Comparison of ENCODE assay signal across 33 cellular contexts in the genomic region with DNA sequence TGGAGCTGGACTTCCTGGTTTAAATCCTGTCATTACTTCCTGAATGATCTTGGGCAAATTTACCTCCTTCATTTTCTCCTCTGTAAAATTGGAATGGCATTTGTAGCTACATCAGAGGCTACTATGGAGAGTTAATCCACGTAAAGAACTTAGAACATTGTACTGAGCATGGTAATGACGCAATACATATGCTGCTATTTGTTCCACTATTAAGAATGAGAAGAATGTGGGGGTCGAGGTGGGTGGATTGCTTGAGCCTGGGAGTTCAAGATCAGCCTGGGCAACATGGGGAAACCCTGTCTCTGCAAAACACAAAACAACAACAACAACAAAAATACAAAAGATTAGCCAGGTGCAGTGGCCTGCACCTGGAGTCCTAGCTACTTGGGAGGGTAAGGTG.
"Had no signal": no experiment of that assay in that cellular context is flagged by ENCODE, and none has a peak within 500 bp of the region (broad histone marks: within the 10 kb centered on the region; RNA-seq: fewer than 3 reads in every experiment).

No MANE protein-coding gene starts in this region.

- FAIRE-seq: bronchial epithelial cell, TTC549 had no signal

- H3K9me3 Mint-ChIP-seq: activated CD4-positive, alpha-beta T cell treated with anti-CD3 and anti-CD28 coated beads, Interleukin-2, amount 10 ng/mL, durations not matched to agents 7 days and 5 days; T-helper 2 cell treated with Interferon-gamma antibody and Interleukin-4, amounts not matched to agents 5 μg/mL and 100 μg/mL, for 36 hours had no signal

- H3K9me3 ChIP-seq: SJSA1, SK-N-SH had no signal

- H3K36me3 Mint-ChIP-seq: activated CD4-positive, alpha-beta memory T cell treated with anti-CD3 and anti-CD28 coated beads for 36 hours; activated CD8-positive, alpha-beta memory T cell treated with anti-CD3 and anti-CD28 coated beads, Interleukin-2, amount 10 ng/mL, durations not matched to agents 7 days and 5 days; activated naive CD4-positive, alpha-beta T cell treated with anti-CD3 and anti-CD28 coated beads, Interleukin-2, amount 10 ng/mL, durations not matched to agents 7 days and 5 days had no signal

- H3K27me3 Mint-ChIP-seq: activated CD4-positive, alpha-beta memory T cell treated with anti-CD3 and anti-CD28 coated beads for 36 hours; activated CD8-positive, alpha-beta memory T cell treated with anti-CD3 and anti-CD28 coated beads, Interleukin-2, amount 10 ng/mL, durations not matched to agents 7 days and 5 days; activated naive CD4-positive, alpha-beta T cell treated with anti-CD3 and anti-CD28 coated beads, Interleukin-2, amount 10 ng/mL, durations not matched to agents 7 days and 5 days; brain had no signal

- H3K4me2 ChIP-seq: SK-N-SH had no signal

- H3K4me1 ChIP-seq: SJSA1 had no signal

- H3K27ac ChIP-seq: SJSA1 had no signal

- DNase-seq: activated CD4-positive, alpha-beta memory T cell treated with anti-CD3 and anti-CD28 coated beads for 36 hours; activated CD4-positive, alpha-beta T cell treated with anti-CD3 and anti-CD28 coated beads for 36 hours; activated CD4-positive, alpha-beta T cell treated with anti-CD3 and anti-CD28 coated beads, Interleukin-2, amount 10 ng/mL, durations not matched to agents 7 days and 5 days; activated CD8-positive, alpha-beta memory T cell treated with anti-CD3 and anti-CD28 coated beads for 24 hours; activated CD8-positive, alpha-beta memory T cell treated with anti-CD3 and anti-CD28 coated beads, Interleukin-2, amount 10 ng/mL, durations not matched to agents 7 days and 5 days; activated CD8-positive, alpha-beta memory T cell treated with anti-CD3 and anti-CD28 coated beads, Interleukin-2, amount 50 U/mL, for 48 hours; activated effector memory CD4-positive, alpha-beta T cell treated with Interleukin-2 at 50 U/mL for 16 hours; activated naive CD4-positive, alpha-beta T cell treated with anti-CD3 and anti-CD28 coated beads, Interleukin-2, amount 10 ng/mL, durations not matched to agents 7 days and 5 days; activated naive CD8-positive, alpha-beta T cell treated with anti-CD3 and anti-CD28 coated beads, Interleukin-2, amount 50 U/mL, for 24 hours; activated T-cell treated with anti-CD3 and anti-CD28 coated beads, Interleukin-2, amount 50 U/mL, for 48 hours; anterior cingulate cortex; caudate nucleus; cerebellar nuclear complex; Kasumi-1; MM.1S; MV-4-11; NCI-H1092; NCI-H1436 treated with DMSO at 0.1 percent for 48 hours; NCI-H1694 treated with DMSO at 0.1 percent for 48 hours; NCI-H2029; NCI-H345; NCI-H524 treated with DMSO at 0.1 percent for 48 hours; SHP77; SK-N-SH had no signal

- ATAC-seq: activated CD4-positive, alpha-beta T cell treated with anti-CD3 and anti-CD28 coated beads for 36 hours; activated CD4-positive, CD25-positive, alpha-beta regulatory T cell treated with anti-CD3 and anti-CD28 coated beads, Interleukin-2, amount 50 U/mL, for 24 hours; activated CD8-positive, alpha-beta memory T cell treated with anti-CD3 and anti-CD28 coated beads, Interleukin-2, amount 10 ng/mL, durations not matched to agents 7 days and 5 days; activated naive CD8-positive, alpha-beta T cell treated with anti-CD3 and anti-CD28 coated beads, Interleukin-2, amount 50 U/mL, for 24 hours; Panc1 had no signal

- H3K4me3 ChIP-seq: SJSA1 had no signal

- H3K4me1 Mint-ChIP-seq: activated CD4-positive, alpha-beta T cell treated with anti-CD3 and anti-CD28 coated beads for 36 hours; activated CD4-positive, alpha-beta T cell treated with anti-CD3 and anti-CD28 coated beads, Interleukin-2, amount 10 ng/mL, durations not matched to agents 7 days and 5 days; activated CD8-positive, alpha-beta memory T cell treated with anti-CD3 and anti-CD28 coated beads, Interleukin-2, amount 10 ng/mL, durations not matched to agents 7 days and 5 days; activated naive CD4-positive, alpha-beta T cell treated with anti-CD3 and anti-CD28 coated beads, Interleukin-2, amount 10 ng/mL, durations not matched to agents 7 days and 5 days; activated naive CD8-positive, alpha-beta T cell treated with anti-CD3 and anti-CD28 coated beads, Interleukin-2, amount 50 U/mL, for 24 hours had no signal

- H3K4me3 Mint-ChIP-seq: activated CD4-positive, alpha-beta memory T cell treated with anti-CD3 and anti-CD28 coated beads for 36 hours; activated CD4-positive, alpha-beta T cell treated with anti-CD3 and anti-CD28 coated beads for 36 hours; activated CD4-positive, alpha-beta T cell treated with anti-CD3 and anti-CD28 coated beads, Interleukin-2, amount 10 ng/mL, durations not matched to agents 7 days and 5 days; activated CD8-positive, alpha-beta memory T cell treated with anti-CD3 and anti-CD28 coated beads, Interleukin-2, amount 10 ng/mL, durations not matched to agents 7 days and 5 days; activated naive CD4-positive, alpha-beta T cell treated with anti-CD3 and anti-CD28 coated beads, Interleukin-2, amount 10 ng/mL, durations not matched to agents 7 days and 5 days; activated naive CD8-positive, alpha-beta T cell; activated naive CD8-positive, alpha-beta T cell treated with anti-CD3 and anti-CD28 coated beads, Interleukin-2, amount 50 U/mL, for 24 hours; brain; T-helper 1 cell treated with Interleukin-12 subunit alpha and Interleukin-12 subunit beta and Interleukin-4 antibody, amounts not matched to agents 30 μg/mL and 1 μg/mL, for 36 hours; T-helper 2 cell treated with Interferon-gamma antibody and Interleukin-4, amounts not matched to agents 5 μg/mL and 100 μg/mL, for 36 hours had no signal

- H3K9ac ChIP-seq: SK-N-SH had no signal

- H3K36me3 ChIP-seq: SJSA1 had no signal

- H3K27ac Mint-ChIP-seq: activated CD4-positive, alpha-beta memory T cell treated with anti-CD3 and anti-CD28 coated beads for 36 hours; activated CD4-positive, alpha-beta T cell treated with anti-CD3 and anti-CD28 coated beads for 36 hours; activated CD4-positive, alpha-beta T cell treated with anti-CD3 and anti-CD28 coated beads, Interleukin-2, amount 10 ng/mL, durations not matched to agents 7 days and 5 days; activated CD8-positive, alpha-beta memory T cell treated with anti-CD3 and anti-CD28 coated beads, Interleukin-2, amount 10 ng/mL, durations not matched to agents 7 days and 5 days; activated naive CD4-positive, alpha-beta T cell treated with anti-CD3 and anti-CD28 coated beads, Interleukin-2, amount 10 ng/mL, durations not matched to agents 7 days and 5 days; activated naive CD8-positive, alpha-beta T cell; activated naive CD8-positive, alpha-beta T cell treated with anti-CD3 and anti-CD28 coated beads, Interleukin-2, amount 50 U/mL, for 24 hours; brain; T-helper 1 cell treated with Interleukin-12 subunit alpha and Interleukin-12 subunit beta and Interleukin-4 antibody, amounts not matched to agents 30 μg/mL and 1 μg/mL, for 36 hours; T-helper 2 cell treated with Interferon-gamma antibody and Interleukin-4, amounts not matched to agents 5 μg/mL and 100 μg/mL, for 36 hours had no signal
